In genomic region chr1:165845992-165846748, GRCh38 we compare ENCODE assay signal across 17 cellular contexts. TPM values are rescaled to one million over a fixed set of nuclear protein-coding genes. Genes with fewer than 3 reads are reported as not detected.
DNase-seq lines count a peak whose midpoint lies in the region; ATAC-seq and TF ChIP-seq lines count a peak whose summit lies in the region.
"Had no signal": no experiment of that assay in that cellular context is flagged by ENCODE, and none has a peak within 500 bp of the region (broad histone marks: within the 10 kb centered on the region; RNA-seq: fewer than 3 reads in every experiment).

No MANE protein-coding gene starts in this region.

- no peak overlapping the region for H2BK12ac ChIP-seq in trophoblast cell (ENCODE audit: low read length)

- H3K18ac ChIP-seq in trophoblast cell (ENCODE audit: low read length), result no peak overlapping the region

- no peak overlapping the region for H3K27ac Mint-ChIP-seq in activated naive CD8-positive, alpha-beta T cell treated with anti-CD3 and anti-CD28 coated beads, Interleukin-2, amount 10 ng/mL, durations not matched to agents 7 days and 5 days
- H3K27ac Mint-ChIP-seq in activated naive CD8-positive, alpha-beta T cell treated with anti-CD3 and anti-CD28 coated beads, Interleukin-2, amount 50 U/mL, for 24 hours, result no peak overlapping the region
- no peak overlapping the region for H3K27ac Mint-ChIP-seq in activated T-helper 17 cell treated with anti-CD3 and anti-CD28 coated beads, Interleukin-2, amount 50 U/mL, for 72 hours
- H3K27ac Mint-ChIP-seq: activated CD4-positive, alpha-beta T cell treated with anti-CD3 and anti-CD28 coated beads for 36 hours; activated T-helper 1 cell treated with anti-CD3 and anti-CD28 coated beads, Interleukin-12 subunit alpha, Interleukin-12 subunit beta, Interleukin-2, Interleukin-4 antibody, amounts not matched to agents 30 ng/mL and 10 ng/mL and 1 ng/mL, durations not matched to agents 14 hours and 24 hours and 36 hours; T-cell had no signal

- no peak overlapping the region for H2BK120ac ChIP-seq in trophoblast cell (ENCODE audit: insufficient read depth, low read length, poor library complexity)

- H3K9me3 ChIP-seq in HEK293 (ENCODE audit: control insufficient read depth, insufficient read depth, low read depth, low read length), result no peaks in the 10 kb centered on the region
- H3K9me3 ChIP-seq in trophoblast cell (ENCODE audit: insufficient read depth, low read depth, low read length), result peaks cover 2% of the 10 kb centered on the region
- H3K9me3 ChIP-seq: tibial artery had no signal

- H3K4me3 Mint-ChIP-seq in activated naive CD8-positive, alpha-beta T cell treated with anti-CD3 and anti-CD28 coated beads, Interleukin-2, amount 10 ng/mL, durations not matched to agents 7 days and 5 days, result no peak overlapping the region
- no peak overlapping the region for H3K4me3 Mint-ChIP-seq in activated naive CD8-positive, alpha-beta T cell treated with anti-CD3 and anti-CD28 coated beads, Interleukin-2, amount 50 U/mL, for 24 hours
- H3K4me3 Mint-ChIP-seq in activated T-helper 17 cell treated with anti-CD3 and anti-CD28 coated beads, Interleukin-2, amount 50 U/mL, for 72 hours, result no peak overlapping the region
- H3K4me3 Mint-ChIP-seq: activated CD4-positive, alpha-beta T cell treated with anti-CD3 and anti-CD28 coated beads for 36 hours; activated T-helper 1 cell treated with anti-CD3 and anti-CD28 coated beads, Interleukin-12 subunit alpha, Interleukin-12 subunit beta, Interleukin-2, Interleukin-4 antibody, amounts not matched to agents 30 ng/mL and 10 ng/mL and 1 ng/mL, durations not matched to agents 14 hours and 24 hours and 36 hours; T-cell had no signal

- no peak for DNase-seq in activated naive CD8-positive, alpha-beta T cell treated with anti-CD3 and anti-CD28 coated beads, Interleukin-2, amount 10 ng/mL, durations not matched to agents 7 days and 5 days
- no peak for DNase-seq in activated naive CD8-positive, alpha-beta T cell treated with anti-CD3 and anti-CD28 coated beads, Interleukin-2, amount 50 U/mL, for 24 hours
- DNase-seq in trophoblast cell, result no peak
- DNase-seq in sciatic nerve (ENCODE audit: low spot score), result no peak
- DNase-seq in NCI-H510A treated with DMSO at 0.1 percent for 48 hours (lab: John Stamatoyannopoulos, UW), result no peak
- DNase-seq: activated CD4-positive, alpha-beta T cell treated with anti-CD3 and anti-CD28 coated beads for 36 hours; dermis blood vessel endothelial cell; left ventricle myocardium superior; stimulated activated CD4-positive, alpha-beta T cell treated with anti-CD3 and anti-CD28 coated beads, Interleukin-2, amount 100 ng/mL, for 24 hours; stimulated activated CD8-positive, alpha-beta memory T cell treated with anti-CD3 and anti-CD28 coated beads, Interleukin-4, amount 100 ng/mL, for 48 hours; T-cell; tibial artery had no signal

- POLR2A ChIA-PET in activated naive CD8-positive, alpha-beta T cell treated with anti-CD3 and anti-CD28 coated beads, Interleukin-2, amount 10 ng/mL, durations not matched to agents 7 days and 5 days (lab: Charles Lee), result interaction anchor here (1.0 to 1.3 kb wide), 3 partner anchors 17 to 77 kb away, joined by 3 read pairs; partner anchors contain the start of gene TMCO1
- POLR2A ChIA-PET in HEK293 (lab: Yijun Ruan, JAX), result no interaction called here

- H3K9ac ChIP-seq in trophoblast cell (ENCODE audit: low read length), result no peak overlapping the region

- no peak overlapping the region for H2AFZ ChIP-seq in trophoblast cell (ENCODE audit: insufficient read depth, low read length, poor library complexity)

- H3K23ac ChIP-seq in trophoblast cell (ENCODE audit: low read length), result no peak overlapping the region

- H3K4me1 Mint-ChIP-seq in activated naive CD8-positive, alpha-beta T cell treated with anti-CD3 and anti-CD28 coated beads, Interleukin-2, amount 10 ng/mL, durations not matched to agents 7 days and 5 days, result peaks cover 41% of the 10 kb centered on the region
- peaks cover 39% of the 10 kb centered on the region for H3K4me1 Mint-ChIP-seq in activated naive CD8-positive, alpha-beta T cell treated with anti-CD3 and anti-CD28 coated beads, Interleukin-2, amount 50 U/mL, for 24 hours
- peaks cover 34% of the 10 kb centered on the region for H3K4me1 Mint-ChIP-seq in activated T-helper 17 cell treated with anti-CD3 and anti-CD28 coated beads, Interleukin-2, amount 50 U/mL, for 72 hours

- no CpG with 5 or more reads among the region's 2 CpGs for WGBS in trophoblast cell (ENCODE audit: extremely low coverage, insufficient coverage, insufficient read length)

- H3K9me3 Mint-ChIP-seq in activated naive CD8-positive, alpha-beta T cell treated with anti-CD3 and anti-CD28 coated beads, Interleukin-2, amount 10 ng/mL, durations not matched to agents 7 days and 5 days, result no peaks in the 10 kb centered on the region
- H3K9me3 Mint-ChIP-seq in activated naive CD8-positive, alpha-beta T cell treated with anti-CD3 and anti-CD28 coated beads, Interleukin-2, amount 50 U/mL, for 24 hours, result no peaks in the 10 kb centered on the region
- no peaks in the 10 kb centered on the region for H3K9me3 Mint-ChIP-seq in activated T-helper 17 cell treated with anti-CD3 and anti-CD28 coated beads, Interleukin-2, amount 50 U/mL, for 72 hours
- H3K9me3 Mint-ChIP-seq: activated T-helper 1 cell treated with anti-CD3 and anti-CD28 coated beads, Interleukin-12 subunit alpha, Interleukin-12 subunit beta, Interleukin-2, Interleukin-4 antibody, amounts not matched to agents 30 ng/mL and 10 ng/mL and 1 ng/mL, durations not matched to agents 14 hours and 24 hours and 36 hours had no signal

- no peak overlapping the region for H4K12ac ChIP-seq in trophoblast cell (ENCODE audit: low read depth, low read length)

- H4K91ac ChIP-seq in trophoblast cell (ENCODE audit: low read depth, low read length), result no peak overlapping the region

- no peak overlapping the region for H2BK5ac ChIP-seq in trophoblast cell (ENCODE audit: low read depth, low read length, poor library complexity)

- no peak for TF ChIP-seq CTCF in HEK293 (tag by site-specific recombination; IDR thresholded peaks at IDR 0.05)

- H3K79me1 ChIP-seq in trophoblast cell (ENCODE audit: low read length), result no peaks in the 10 kb centered on the region

- no peak overlapping the region for H3K14ac ChIP-seq in trophoblast cell (ENCODE audit: low read length)

- H3K4ac ChIP-seq in trophoblast cell (ENCODE audit: low read depth, low read length), result peak overlapping the region; percentile 49

- intact Hi-C loops in sciatic nerve (cut with DNase I), result no loop called here

- H3K4me3 ChIP-seq in HEK293 (ENCODE audit: low read depth, low read length), result no peak overlapping the region
- no peak overlapping the region for H3K4me3 ChIP-seq in trophoblast cell (ENCODE audit: low read depth, low read length)
- H3K4me3 ChIP-seq: tibial artery had no signal

- ATAC-seq in activated naive CD8-positive, alpha-beta T cell treated with anti-CD3 and anti-CD28 coated beads, Interleukin-2, amount 10 ng/mL, durations not matched to agents 7 days and 5 days (ENCODE audit: low read depth), result peak; percentile 64
- no peak for ATAC-seq in activated naive CD8-positive, alpha-beta T cell treated with anti-CD3 and anti-CD28 coated beads, Interleukin-2, amount 50 U/mL, for 24 hours
- ATAC-seq in HG03439 (IDR thresholded peaks at IDR 0.05; ENCODE audit: unreplicated experiment) (peak; percentile 47), sciatic nerve (no peak)
- ATAC-seq in activated T-helper 17 cell treated with anti-CD3 and anti-CD28 coated beads, Interleukin-2, amount 50 U/mL, for 72 hours (replicated peaks), result no peak
- ATAC-seq: activated CD4-positive, alpha-beta T cell treated with anti-CD3 and anti-CD28 coated beads for 36 hours; left ventricle myocardium superior; Panc1; T-cell had no signal

- no peaks in the 10 kb centered on the region; a peak in 1 of 3 replicates for H3K36me3 ChIP-seq in HEK293 (ENCODE audit: control insufficient read depth in 2 of 2, insufficient read depth in 1 of 2, low read length in 2 of 2)
- no peaks in the 10 kb centered on the region for H3K36me3 ChIP-seq in trophoblast cell (ENCODE audit: control insufficient read depth in 1 of 2, insufficient read depth in 2 of 2, low read length in 2 of 2)
- H3K36me3 ChIP-seq: tibial artery had no signal

- peaks cover 7% of the 10 kb centered on the region for H3K36me3 Mint-ChIP-seq in activated naive CD8-positive, alpha-beta T cell treated with anti-CD3 and anti-CD28 coated beads, Interleukin-2, amount 10 ng/mL, durations not matched to agents 7 days and 5 days
- H3K36me3 Mint-ChIP-seq in activated naive CD8-positive, alpha-beta T cell treated with anti-CD3 and anti-CD28 coated beads, Interleukin-2, amount 50 U/mL, for 24 hours (ENCODE audit: low read depth), result peaks cover 22% of the 10 kb centered on the region
- H3K36me3 Mint-ChIP-seq in activated T-helper 17 cell treated with anti-CD3 and anti-CD28 coated beads, Interleukin-2, amount 50 U/mL, for 72 hours (ENCODE audit: low read depth), result no peaks in the 10 kb centered on the region
- H3K36me3 Mint-ChIP-seq: T-cell had no signal

- no peak overlapping the region for H3K4me2 ChIP-seq in trophoblast cell (ENCODE audit: low read length)

- H3K27ac ChIP-seq in HEK293 (ENCODE audit: extremely low read depth, low read depth, low read length) (no peak overlapping the region), trophoblast cell (ENCODE audit: low read depth, low read length) (no peak overlapping the region)
- H3K27ac ChIP-seq: tibial artery had no signal

- H2AK5ac ChIP-seq in trophoblast cell (ENCODE audit: low read length), result no peak overlapping the region

- no peaks in the 10 kb centered on the region for H3K27me3 ChIP-seq in trophoblast cell (ENCODE audit: insufficient read depth, low read length)
- H3K27me3 ChIP-seq: tibial artery had no signal

- no peaks in the 10 kb centered on the region for H3K27me3 Mint-ChIP-seq in activated naive CD8-positive, alpha-beta T cell treated with anti-CD3 and anti-CD28 coated beads, Interleukin-2, amount 10 ng/mL, durations not matched to agents 7 days and 5 days
- no peaks in the 10 kb centered on the region for H3K27me3 Mint-ChIP-seq in activated naive CD8-positive, alpha-beta T cell treated with anti-CD3 and anti-CD28 coated beads, Interleukin-2, amount 50 U/mL, for 24 hours
- no peaks in the 10 kb centered on the region for H3K27me3 Mint-ChIP-seq in activated T-helper 17 cell treated with anti-CD3 and anti-CD28 coated beads, Interleukin-2, amount 50 U/mL, for 72 hours
- H3K27me3 Mint-ChIP-seq: activated CD4-positive, alpha-beta T cell treated with anti-CD3 and anti-CD28 coated beads for 36 hours; T-cell had no signal

- peaks cover 6% of the 10 kb centered on the region for H3K79me2 ChIP-seq in trophoblast cell (ENCODE audit: control insufficient read depth, insufficient read depth, low read length, poor library complexity)

- CTCF ChIA-PET in HEK293 (lab: Yijun Ruan, JAX), result no interaction called here

- H4K8ac ChIP-seq in trophoblast cell (ENCODE audit: low read depth, low read length), result no peak overlapping the region

- H3K4me1 ChIP-seq in HEK293 (ENCODE audit: control insufficient read depth, insufficient read depth, low read length) (peaks cover 14% of the 10 kb centered on the region), trophoblast cell (ENCODE audit: control insufficient read depth in 1 of 2, insufficient read depth in 2 of 2, low read length in 2 of 2) (peaks cover 12 to 19% of the 10 kb centered on the region in 2 experiments)

RNA-seq across cellular contexts. Expression of gene UCK2, which starts 18.8 kb away (rescaled TPM):
- 10 to 100 TPM; 15.0 to 15.3 TPM for total RNA-seq in activated naive CD8-positive, alpha-beta T cell treated with anti-CD3 and anti-CD28 coated beads, Interleukin-2, amount 10 ng/mL, durations not matched to agents 7 days and 5 days
- 77.1 and 81.6 TPM in 2 replicates for polyA plus RNA-seq in trophoblast cell (2013)
- total RNA-seq in activated T-helper 17 cell treated with anti-CD3 and anti-CD28 coated beads, Interleukin-2, amount 50 U/mL, for 72 hours, result 10 to 100 TPM; 30.7 to 74.2 TPM
- total RNA-seq in sciatic nerve, result 28.1 TPM

Comparison
In these comparisons a context has a peak if more than half of its experiments do, and no peak if none do; other contexts are left out.
1. ATAC-seq: peak in activated naive CD8-positive, alpha-beta T cell treated with anti-CD3 and anti-CD28 coated beads, Interleukin-2, amount 10 ng/mL, durations not matched to agents 7 days and 5 days (single experiment) and HG03439 (single experiment); none in activated naive CD8-positive, alpha-beta T cell treated with anti-CD3 and anti-CD28 coated beads, Interleukin-2, amount 50 U/mL, for 24 hours (single experiment), activated T-helper 17 cell treated with anti-CD3 and anti-CD28 coated beads, Interleukin-2, amount 50 U/mL, for 72 hours (single experiment) and sciatic nerve (single experiment).